Comparison of ENCODE assay signal across 10 cellular contexts in genomic region chr15:91940466-91941381, GRCh38.
DNase-seq lines count a peak whose midpoint lies in the region; ATAC-seq lines count a peak whose summit lies in the region.
"Had no signal": no experiment of that assay in that cellular context is flagged by ENCODE, and none has a peak within 500 bp of the region (broad histone marks: within the 10 kb centered on the region; RNA-seq: fewer than 3 reads in every experiment).

No MANE protein-coding gene starts in this region.

- intact Hi-C loops in right cardiac atrium (cut with DNase I), result loop anchor here in 3 of 4 donors (5.0 to 10.0 kb wide), 6 partner anchors 78 to 636 kb away; partner anchors contain the start of gene SLCO3A1 (in 1 of the 3)

- H3K9me3 Mint-ChIP-seq in stimulated activated memory B cell treated with anti-CD40 and anti-IgM and Interleukin-4, amounts not matched to agents 10 μg/mL and 1 μg/mL and 100 μg/mL, for 72 hours, result peaks cover 5% of the 10 kb centered on the region
- H3K9me3 Mint-ChIP-seq: natural killer cell had no signal

- 63% methylated on average over 8 of the region's 8 CpGs for WGBS in right cardiac atrium

- no peaks in the 10 kb centered on the region for H3K4me1 Mint-ChIP-seq in stimulated activated memory B cell treated with anti-CD40 and anti-IgM and Interleukin-4, amounts not matched to agents 10 μg/mL and 1 μg/mL and 100 μg/mL, for 72 hours

- no peak for ATAC-seq in right cardiac atrium
- ATAC-seq in stimulated activated memory B cell treated with anti-CD40 and anti-IgM and Interleukin-4, amounts not matched to agents 10 μg/mL and 1 μg/mL and 100 μg/mL, for 72 hours, result peak; percentile 47
- ATAC-seq in HG02885 (IDR thresholded peaks at IDR 0.05; ENCODE audit: poor library complexity, unreplicated experiment), result no peak
- ATAC-seq: natural killer cell had no signal

- no peak overlapping the region for H3K4me3 Mint-ChIP-seq in stimulated activated memory B cell treated with anti-CD40 and anti-IgM and Interleukin-4, amounts not matched to agents 10 μg/mL and 1 μg/mL and 100 μg/mL, for 72 hours
- H3K4me3 Mint-ChIP-seq: natural killer cell had no signal

- peak overlapping the region; percentile 48 for H3K27ac Mint-ChIP-seq in stimulated activated memory B cell treated with anti-CD40 and anti-IgM and Interleukin-4, amounts not matched to agents 10 μg/mL and 1 μg/mL and 100 μg/mL, for 72 hours

- H3K27me3 Mint-ChIP-seq in stimulated activated memory B cell treated with anti-CD40 and anti-IgM and Interleukin-4, amounts not matched to agents 10 μg/mL and 1 μg/mL and 100 μg/mL, for 72 hours, result peaks cover 12% of the 10 kb centered on the region

- no peaks in the 10 kb centered on the region for H3K9me3 ChIP-seq in right cardiac atrium (ENCODE audit: control insufficient read depth, low read length)

- peak; percentile 31 for DNase-seq in activated CD4-positive, alpha-beta T cell treated with anti-CD3 and anti-CD28 coated beads for 48 hours
- DNase-seq in activated CD4-positive, alpha-beta T cell treated with anti-CD3 and anti-CD28 coated beads for 1 hour, result no peak
- peak; percentile 29 for DNase-seq in NCI-H2227 (lab: John Stamatoyannopoulos, UW; ENCODE audit: unreplicated experiment)
- no peak for DNase-seq in right cardiac atrium
- DNase-seq in HuH-7 (ENCODE audit: low spot score), result no peak
- no peak for DNase-seq in SK-N-DZ (ENCODE audit: low spot score)
- DNase-seq: activated CD4-positive, alpha-beta T cell treated with anti-CD3 and anti-CD28 coated beads, Interleukin-2, amount 50 U/mL, for 4 hours; natural killer cell had no signal

- peaks cover 39% of the 10 kb centered on the region for H3K4me1 ChIP-seq in right cardiac atrium (ENCODE audit: control insufficient read depth, insufficient read depth, low read length)

- H3K36me3 Mint-ChIP-seq in stimulated activated memory B cell treated with anti-CD40 and anti-IgM and Interleukin-4, amounts not matched to agents 10 μg/mL and 1 μg/mL and 100 μg/mL, for 72 hours, result peaks cover 4% of the 10 kb centered on the region
- H3K36me3 Mint-ChIP-seq: natural killer cell had no signal

- H3K27me3 ChIP-seq in right cardiac atrium (ENCODE audit: control insufficient read depth, insufficient read depth), result no peaks in the 10 kb centered on the region

- peak overlapping the region; percentile 85 for H3K27ac ChIP-seq in right cardiac atrium (ENCODE audit: low read length)

- H3K4me3 ChIP-seq in right cardiac atrium (ENCODE audit: low read length), result no peak overlapping the region

Comparison
In these comparisons a context has a peak if more than half of its experiments do, and no peak if none do; other contexts are left out.
1. DNase-seq: peak in activated CD4-positive, alpha-beta T cell treated with anti-CD3 and anti-CD28 coated beads for 48 hours (single experiment) and NCI-H2227 (single experiment); none in activated CD4-positive, alpha-beta T cell treated with anti-CD3 and anti-CD28 coated beads for 1 hour (single experiment), right cardiac atrium (0 of 3), HuH-7 (single experiment) and SK-N-DZ (single experiment).